ENCODE assay signal across 2 cellular contexts in the genomic region with DNA sequence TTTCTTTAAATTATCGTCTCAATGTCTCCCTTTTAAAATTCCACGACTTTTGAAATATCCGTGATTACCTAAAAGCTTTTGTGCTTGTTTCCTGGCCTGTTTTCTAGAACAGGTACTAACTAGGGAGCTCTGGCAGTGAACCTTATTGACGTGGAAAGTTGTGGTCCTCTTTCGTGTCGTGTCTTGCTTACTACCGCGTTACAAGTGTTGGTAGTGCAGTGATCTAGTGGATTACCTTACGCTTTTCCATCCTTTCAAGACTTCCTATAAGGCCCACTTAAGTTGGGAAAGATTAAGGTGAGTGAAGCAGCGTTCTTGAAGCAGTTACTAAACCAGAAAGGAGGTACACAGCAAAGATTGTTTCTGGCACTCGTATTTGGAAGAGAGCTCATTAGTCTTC.
TF ChIP-seq lines count a peak whose summit lies in the region.

No MANE protein-coding gene starts in this region.

TF ChIP-seq in SK-N-SH, 30 proteins besides CTCF, POLR2A, EP300 and RAD21 (continued from another document):
- TF ChIP-seq, protein P1, sequence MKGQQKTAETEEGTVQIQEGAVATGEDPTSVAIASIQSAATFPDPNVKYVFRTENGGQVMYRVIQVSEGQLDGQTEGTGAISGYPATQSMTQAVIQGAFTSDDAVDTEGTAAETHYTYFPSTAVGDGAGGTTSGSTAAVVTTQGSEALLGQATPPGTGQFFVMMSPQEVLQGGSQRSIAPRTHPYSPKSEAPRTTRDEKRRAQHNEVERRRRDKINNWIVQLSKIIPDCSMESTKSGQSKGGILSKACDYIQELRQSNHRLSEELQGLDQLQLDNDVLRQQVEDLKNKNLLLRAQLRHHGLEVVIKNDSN (IDR thresholded peaks at IDR 0.05; ENCODE audit: borderline replicate concordance, low read depth), result no peak
- TF ChIP-seq TCF12 (IDR thresholded peaks at IDR 0.05), result no peak
- no peak for TF ChIP-seq TAF1 (IDR thresholded peaks at IDR 0.05; ENCODE audit: borderline replicate concordance, low read depth, low read length)
- TF ChIP-seq FOXM1 (IDR thresholded peaks at IDR 0.05; ENCODE audit: low read depth), result no peak
- no peak for TF ChIP-seq SMC3 (IDR thresholded peaks at IDR 0.05; ENCODE audit: low read depth, low read length)
- no peak for TF ChIP-seq MXI1 (IDR thresholded peaks at IDR 0.05; ENCODE audit: low read depth, low read length)
- no peak for TF ChIP-seq RCOR1 (IDR thresholded peaks at IDR 0.05; ENCODE audit: low read length)
- no peak for TF ChIP-seq FOXJ3 (CRISPR knock-in tag; IDR thresholded peaks at IDR 0.05)
- TF ChIP-seq, protein P2, sequence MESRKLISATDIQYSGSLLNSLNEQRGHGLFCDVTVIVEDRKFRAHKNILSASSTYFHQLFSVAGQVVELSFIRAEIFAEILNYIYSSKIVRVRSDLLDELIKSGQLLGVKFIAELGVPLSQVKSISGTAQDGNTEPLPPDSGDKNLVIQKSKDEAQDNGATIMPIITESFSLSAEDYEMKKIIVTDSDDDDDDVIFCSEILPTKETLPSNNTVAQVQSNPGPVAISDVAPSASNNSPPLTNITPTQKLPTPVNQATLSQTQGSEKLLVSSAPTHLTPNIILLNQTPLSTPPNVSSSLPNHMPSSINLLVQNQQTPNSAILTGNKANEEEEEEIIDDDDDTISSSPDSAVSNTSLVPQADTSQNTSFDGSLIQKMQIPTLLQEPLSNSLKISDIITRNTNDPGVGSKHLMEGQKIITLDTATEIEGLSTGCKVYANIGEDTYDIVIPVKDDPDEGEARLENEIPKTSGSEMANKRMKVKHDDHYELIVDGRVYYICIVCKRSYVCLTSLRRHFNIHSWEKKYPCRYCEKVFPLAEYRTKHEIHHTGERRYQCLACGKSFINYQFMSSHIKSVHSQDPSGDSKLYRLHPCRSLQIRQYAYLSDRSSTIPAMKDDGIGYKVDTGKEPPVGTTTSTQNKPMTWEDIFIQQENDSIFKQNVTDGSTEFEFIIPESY (IDR thresholded peaks at IDR 0.05; ENCODE audit: borderline replicate concordance, low read depth), result no peak
- TF ChIP-seq RFX5 (IDR thresholded peaks at IDR 0.05; ENCODE audit: low read length), result no peak
- no peak for TF ChIP-seq ELF1 (IDR thresholded peaks at IDR 0.05)
TF ChIP-seq in SK-N-SH: peak in this region for 0.

TF ChIP-seq in SK-N-SH treated with all-trans-retinoic acid at 6 μM for 48 hours, 23 proteins besides CTCF, POLR2A, EP300 and RAD21 (continued from another document):
- TF ChIP-seq, protein P3, sequence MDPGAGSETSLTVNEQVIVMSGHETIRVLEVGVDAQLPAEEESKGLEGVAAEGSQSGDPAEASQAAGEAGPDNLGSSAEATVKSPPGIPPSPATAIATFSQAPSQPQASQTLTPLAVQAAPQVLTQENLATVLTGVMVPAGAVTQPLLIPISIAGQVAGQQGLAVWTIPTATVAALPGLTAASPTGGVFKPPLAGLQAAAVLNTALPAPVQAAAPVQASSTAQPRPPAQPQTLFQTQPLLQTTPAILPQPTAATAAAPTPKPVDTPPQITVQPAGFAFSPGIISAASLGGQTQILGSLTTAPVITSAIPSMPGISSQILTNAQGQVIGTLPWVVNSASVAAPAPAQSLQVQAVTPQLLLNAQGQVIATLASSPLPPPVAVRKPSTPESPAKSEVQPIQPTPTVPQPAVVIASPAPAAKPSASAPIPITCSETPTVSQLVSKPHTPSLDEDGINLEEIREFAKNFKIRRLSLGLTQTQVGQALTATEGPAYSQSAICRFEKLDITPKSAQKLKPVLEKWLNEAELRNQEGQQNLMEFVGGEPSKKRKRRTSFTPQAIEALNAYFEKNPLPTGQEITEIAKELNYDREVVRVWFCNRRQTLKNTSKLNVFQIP (CRISPR knock-in tag; IDR thresholded peaks at IDR 0.05; ENCODE audit: borderline replicate concordance, low read depth), result no peak
- TF ChIP-seq ZFP30 (CRISPR knock-in tag; IDR thresholded peaks at IDR 0.05) (no peak), TOX (CRISPR knock-in tag; IDR thresholded peaks at IDR 0.05; ENCODE audit: borderline replicate concordance) (no peak), ZNF565 (CRISPR knock-in tag; conservative IDR thresholded peaks at IDR 0.05; ENCODE audit: low read depth) (no peak), ZFP3 (CRISPR knock-in tag; IDR thresholded peaks at IDR 0.05) (no peak), ZNF8 (CRISPR knock-in tag; IDR thresholded peaks at IDR 0.05) (no peak), BACH2 (CRISPR knock-in tag; IDR thresholded peaks at IDR 0.05; ENCODE audit: borderline replicate concordance) (no peak), PPARA (CRISPR knock-in tag; IDR thresholded peaks at IDR 0.05; ENCODE audit: borderline replicate concordance) (no peak), ZC3H10 (CRISPR knock-in tag; IDR thresholded peaks at IDR 0.05) (no peak), CSDC2 (CRISPR knock-in tag; IDR thresholded peaks at IDR 0.05) (no peak)
- TF ChIP-seq, protein P4, sequence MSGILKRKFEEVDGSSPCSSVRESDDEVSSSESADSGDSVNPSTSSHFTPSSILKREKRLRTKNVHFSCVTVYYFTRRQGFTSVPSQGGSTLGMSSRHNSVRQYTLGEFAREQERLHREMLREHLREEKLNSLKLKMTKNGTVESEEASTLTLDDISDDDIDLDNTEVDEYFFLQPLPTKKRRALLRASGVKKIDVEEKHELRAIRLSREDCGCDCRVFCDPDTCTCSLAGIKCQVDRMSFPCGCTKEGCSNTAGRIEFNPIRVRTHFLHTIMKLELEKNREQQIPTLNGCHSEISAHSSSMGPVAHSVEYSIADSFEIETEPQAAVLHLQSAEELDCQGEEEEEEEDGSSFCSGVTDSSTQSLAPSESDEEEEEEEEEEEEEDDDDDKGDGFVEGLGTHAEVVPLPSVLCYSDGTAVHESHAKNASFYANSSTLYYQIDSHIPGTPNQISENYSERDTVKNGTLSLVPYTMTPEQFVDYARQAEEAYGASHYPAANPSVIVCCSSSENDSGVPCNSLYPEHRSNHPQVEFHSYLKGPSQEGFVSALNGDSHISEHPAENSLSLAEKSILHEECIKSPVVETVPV (CRISPR knock-in tag; IDR thresholded peaks at IDR 0.05), result no peak
- TF ChIP-seq, protein P5, sequence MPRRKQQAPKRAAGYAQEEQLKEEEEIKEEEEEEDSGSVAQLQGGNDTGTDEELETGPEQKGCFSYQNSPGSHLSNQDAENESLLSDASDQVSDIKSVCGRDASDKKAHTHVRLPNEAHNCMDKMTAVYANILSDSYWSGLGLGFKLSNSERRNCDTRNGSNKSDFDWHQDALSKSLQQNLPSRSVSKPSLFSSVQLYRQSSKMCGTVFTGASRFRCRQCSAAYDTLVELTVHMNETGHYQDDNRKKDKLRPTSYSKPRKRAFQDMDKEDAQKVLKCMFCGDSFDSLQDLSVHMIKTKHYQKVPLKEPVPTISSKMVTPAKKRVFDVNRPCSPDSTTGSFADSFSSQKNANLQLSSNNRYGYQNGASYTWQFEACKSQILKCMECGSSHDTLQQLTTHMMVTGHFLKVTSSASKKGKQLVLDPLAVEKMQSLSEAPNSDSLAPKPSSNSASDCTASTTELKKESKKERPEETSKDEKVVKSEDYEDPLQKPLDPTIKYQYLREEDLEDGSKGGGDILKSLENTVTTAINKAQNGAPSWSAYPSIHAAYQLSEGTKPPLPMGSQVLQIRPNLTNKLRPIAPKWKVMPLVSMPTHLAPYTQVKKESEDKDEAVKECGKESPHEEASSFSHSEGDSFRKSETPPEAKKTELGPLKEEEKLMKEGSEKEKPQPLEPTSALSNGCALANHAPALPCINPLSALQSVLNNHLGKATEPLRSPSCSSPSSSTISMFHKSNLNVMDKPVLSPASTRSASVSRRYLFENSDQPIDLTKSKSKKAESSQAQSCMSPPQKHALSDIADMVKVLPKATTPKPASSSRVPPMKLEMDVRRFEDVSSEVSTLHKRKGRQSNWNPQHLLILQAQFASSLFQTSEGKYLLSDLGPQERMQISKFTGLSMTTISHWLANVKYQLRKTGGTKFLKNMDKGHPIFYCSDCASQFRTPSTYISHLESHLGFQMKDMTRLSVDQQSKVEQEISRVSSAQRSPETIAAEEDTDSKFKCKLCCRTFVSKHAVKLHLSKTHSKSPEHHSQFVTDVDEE (CRISPR knock-in tag; IDR thresholded peaks at IDR 0.05), result no peak
